ENCODE assay signal across 24 cellular contexts in the genomic region with DNA sequence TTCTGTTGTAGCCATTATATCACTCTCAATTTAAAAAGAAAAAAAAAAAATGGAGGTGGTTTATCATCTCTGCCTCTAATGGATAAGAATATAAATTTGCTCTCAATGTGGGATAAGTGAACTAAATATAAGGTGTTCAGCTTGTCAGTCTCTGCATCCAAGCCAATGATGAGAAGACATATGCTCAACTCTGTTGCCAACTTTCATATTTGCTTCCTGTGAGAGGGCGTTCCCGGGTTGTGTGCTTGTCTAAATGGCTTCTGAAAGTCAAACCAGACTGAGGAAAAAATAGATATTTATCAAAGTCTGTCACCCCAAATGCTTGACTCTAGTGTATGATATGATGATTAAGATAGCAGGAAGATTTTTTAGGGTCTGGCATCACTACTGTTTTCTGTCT.
DNase-seq lines count a peak whose midpoint lies in the region; ATAC-seq and TF ChIP-seq lines count a peak whose summit lies in the region.
"Had no signal": no experiment of that assay in that cellular context is flagged by ENCODE, and none has a peak within 500 bp of the region (broad histone marks: within the 10 kb centered on the region; RNA-seq: fewer than 3 reads in every experiment).

No MANE protein-coding gene starts in this region.

- no peaks in the 10 kb centered on the region for H3K27me3 ChIP-seq in SK-N-SH (ENCODE audit: insufficient read depth)
- H3K27me3 ChIP-seq in mesendoderm (ENCODE audit: insufficient read depth, low read length, poor library complexity), result no peaks in the 10 kb centered on the region
- H3K27me3 ChIP-seq: BLaER1, SJSA1 had no signal

- no peak for TF ChIP-seq CTCF in SK-N-SH (IDR thresholded peaks at IDR 0.05)
- no peak for TF ChIP-seq CTCF in brain (conservative IDR thresholded peaks at IDR 0.05)

- H3K4me1 Mint-ChIP-seq in brain, result peaks cover 50% of the 10 kb centered on the region
- no peaks in the 10 kb centered on the region for H3K4me1 Mint-ChIP-seq in activated T-cell treated with anti-CD3 and anti-CD28 coated beads, Interleukin-2, amount 50 U/mL, for 72 hours (ENCODE audit: low read depth)
- H3K4me1 Mint-ChIP-seq: CD4-positive, CD25-positive, alpha-beta regulatory T cell had no signal

- no peak overlapping the region for H2AK5ac ChIP-seq in mesendoderm (ENCODE audit: low read length)

- H3K9ac ChIP-seq in SK-N-SH (no peak overlapping the region), mesendoderm (ENCODE audit: low read length) (no peak overlapping the region)
- H3K9ac ChIP-seq: BLaER1, KMS-11 had no signal

- CTCF ChIA-PET in SK-N-SH (lab: Yijun Ruan, JAX), result interaction anchor here (0.6 kb wide), 1 partner anchor 119 kb away, joined by 3 read pairs; no protein-coding TSS in a partner anchor

- H2BK120ac ChIP-seq in mesendoderm (ENCODE audit: low read depth, low read length), result no peak overlapping the region

- H3K4me3 ChIP-seq in SK-N-SH (ENCODE audit: low read depth in 2 of 2, low read length in 1 of 2) (no peak overlapping the region), mesendoderm (ENCODE audit: low read length) (no peak overlapping the region)
- H3K4me3 ChIP-seq: BLaER1, SJSA1 had no signal

- H3K27ac Mint-ChIP-seq in brain, result peak overlapping the region in 4 of 5 experiments; percentile 16 to 89 (median 26)
- no peak overlapping the region for H3K27ac Mint-ChIP-seq in activated T-cell treated with anti-CD3 and anti-CD28 coated beads, Interleukin-2, amount 50 U/mL, for 72 hours
- H3K27ac Mint-ChIP-seq: CD4-positive, CD25-positive, alpha-beta regulatory T cell; IgD-negative memory B cell had no signal

- no peaks in the 10 kb centered on the region for H3K79me1 ChIP-seq in mesendoderm (ENCODE audit: low read length)

- H3K27ac ChIP-seq in SK-N-SH (ENCODE audit: low read depth in 2 of 2, low read length in 1 of 2), result no peak overlapping the region; a peak in 1 of 4 replicates
- no peak overlapping the region for H3K27ac ChIP-seq in mesendoderm (ENCODE audit: low read depth, low read length)
- H3K27ac ChIP-seq: BLaER1, HL-60, KMS-11, SJSA1 had no signal

- H3K56ac ChIP-seq in mesendoderm (ENCODE audit: low read length), result no peak overlapping the region

- H3K4me3 Mint-ChIP-seq in brain, result peak overlapping the region in 2 of 5 experiments; percentile 16 to 26
- no peak overlapping the region for H3K4me3 Mint-ChIP-seq in activated T-cell treated with anti-CD3 and anti-CD28 coated beads, Interleukin-2, amount 50 U/mL, for 72 hours
- H3K4me3 Mint-ChIP-seq: CD4-positive, CD25-positive, alpha-beta regulatory T cell had no signal

- no peak for TF ChIP-seq RAD21 in SK-N-SH (IDR thresholded peaks at IDR 0.05; ENCODE audit: low read length)

- ATAC-seq in SK-N-SH treated with all-trans-retinoic acid at 6 μM for 48 hours (no peak), GM21619 (IDR thresholded peaks at IDR 0.05; ENCODE audit: unreplicated experiment) (no peak)
- ATAC-seq in activated T-cell treated with anti-CD3 and anti-CD28 coated beads, Interleukin-2, amount 50 U/mL, for 72 hours (replicated peaks in 1 of 2), result no peak
- ATAC-seq: PC-3, Right ventricle myocardium inferior had no signal

- H3K4me2 ChIP-seq in SK-N-SH (no peak overlapping the region), mesendoderm (ENCODE audit: low read length) (no peak overlapping the region)
- H3K4me2 ChIP-seq: KMS-11 had no signal

- H3K9me3 ChIP-seq in SK-N-SH, result no peaks in the 10 kb centered on the region

- 30% methylated on average over 2 of the region's 2 CpGs for WGBS in SK-N-SH (ENCODE audit: low lambda C conversion rate)
- WGBS in mesendoderm (ENCODE audit: extremely low coverage, insufficient coverage, low lambda C conversion rate), result no CpG with 5 or more reads among the region's 2 CpGs

- H3K23ac ChIP-seq in mesendoderm (ENCODE audit: low read length), result no peak overlapping the region

- no peak overlapping the region for H2BK15ac ChIP-seq in mesendoderm (replicated peaks; ENCODE audit: low read depth)

- H3K9me2 ChIP-seq in SK-N-SH, result no peaks in the 10 kb centered on the region

- H3K36me3 Mint-ChIP-seq in brain, result no peaks in the 10 kb centered on the region
- no peaks in the 10 kb centered on the region for H3K36me3 Mint-ChIP-seq in activated T-cell treated with anti-CD3 and anti-CD28 coated beads, Interleukin-2, amount 50 U/mL, for 72 hours (ENCODE audit: insufficient read depth in 2 of 2)
- H3K36me3 Mint-ChIP-seq: CD4-positive, CD25-positive, alpha-beta regulatory T cell; IgD-negative memory B cell had no signal

- H3K4me1 ChIP-seq in SK-N-SH (ENCODE audit: control insufficient read depth in 1 of 2, insufficient read depth in 2 of 2, low read depth in 1 of 2, low read length in 1 of 2) (peaks cover 0 to 5% of the 10 kb centered on the region in 2 experiments; a peak in 2 of 4 replicates), mesendoderm (ENCODE audit: control insufficient read depth, low read depth, low read length) (no peaks in the 10 kb centered on the region)
- H3K4me1 ChIP-seq: SJSA1 had no signal

- no peak overlapping the region for H4K5ac ChIP-seq in mesendoderm (ENCODE audit: low read length)

- H3K79me2 ChIP-seq in SK-N-SH (ENCODE audit: insufficient read depth) (no peaks in the 10 kb centered on the region), mesendoderm (ENCODE audit: control insufficient read depth, insufficient read depth, low read length) (no peaks in the 10 kb centered on the region)

- peak; percentile 11 for DNase-seq in SK-N-SH
- peak; percentile 26 for DNase-seq in NCI-H2171 (lab: John Stamatoyannopoulos, UW)
- DNase-seq in mesendoderm, result no peak
- DNase-seq in activated T-cell treated with anti-CD3 and anti-CD28 coated beads, Interleukin-2, amount 50 U/mL, for 72 hours, result no peak
- DNase-seq in activated gamma-delta T cell (lab: John Stamatoyannopoulos, UW), result no peak
- DNase-seq: 8988T; CD4-positive, CD25-positive, alpha-beta regulatory T cell; GDM1; NCI-H1048; NCI-H1417; NCI-H187 treated with DMSO at 0.1 percent for 48 hours; NCI-H510A; NK-92 treated with Interleukin-12 subunit alpha and Interleukin-12 subunit beta, amount 100 ng/mL, for 24 hours; PC-3; T-helper 1 cell had no signal

- no peak overlapping the region for H2AFZ ChIP-seq in SK-N-SH (ENCODE audit: low read depth)

- H2BK5ac ChIP-seq in mesendoderm (ENCODE audit: low read length), result no peak overlapping the region

- TF ChIP-seq EP300 in SK-N-SH (IDR thresholded peaks at IDR 0.05; ENCODE audit: borderline replicate concordance in 1 of 2, low read depth in 1 of 2, low read length in 1 of 2), result peak in 1 of 2 experiments; percentile 29; a peak in 1 of 4 replicates

- peaks cover 0 to 3% (median 0%) of the 10 kb centered on the region in 5 experiments for H3K9me3 Mint-ChIP-seq in brain
- peaks cover 0 to 5% of the 10 kb centered on the region in 2 donors for H3K9me3 Mint-ChIP-seq in activated T-cell treated with anti-CD3 and anti-CD28 coated beads, Interleukin-2, amount 50 U/mL, for 72 hours

- POLR2A ChIA-PET in SK-N-SH (lab: Yijun Ruan, JAX), result no interaction called here

- H4K20me1 ChIP-seq in SK-N-SH (ENCODE audit: insufficient read depth), result no peaks in the 10 kb centered on the region
- H4K20me1 ChIP-seq: BLaER1 had no signal

- no peaks in the 10 kb centered on the region for H3F3A ChIP-seq in SK-N-SH (replicated peaks; ENCODE audit: insufficient read depth)

- H3K36me3 ChIP-seq in SK-N-SH (replicated peaks in 1 of 2; ENCODE audit: control insufficient read depth in 1 of 2, insufficient read depth in 2 of 2, low read length in 1 of 2) (no peaks in the 10 kb centered on the region), mesendoderm (ENCODE audit: control insufficient read depth, insufficient read depth, low read length) (no peaks in the 10 kb centered on the region)
- H3K36me3 ChIP-seq: BLaER1, SJSA1 had no signal

- H3K18ac ChIP-seq in mesendoderm (ENCODE audit: low read length), result no peak overlapping the region

- H4K8ac ChIP-seq in mesendoderm (ENCODE audit: low read depth, low read length), result no peak overlapping the region

- H3K4ac ChIP-seq in mesendoderm (ENCODE audit: low read depth, low read length), result peak overlapping the region; percentile 16

- H3K27me3 Mint-ChIP-seq in brain, result peaks cover 2% of the 10 kb centered on the region
- H3K27me3 Mint-ChIP-seq in activated T-cell treated with anti-CD3 and anti-CD28 coated beads, Interleukin-2, amount 50 U/mL, for 72 hours (ENCODE audit: low read depth), result no peaks in the 10 kb centered on the region
- H3K27me3 Mint-ChIP-seq: CD4-positive, CD25-positive, alpha-beta regulatory T cell had no signal

TF ChIP-seq in SK-N-SH treated with all-trans-retinoic acid at 6 μM for 48 hours, 23 proteins besides CTCF, POLR2A, EP300 and RAD21:
- TF ChIP-seq ZNF8 (CRISPR knock-in tag; IDR thresholded peaks at IDR 0.05), result no peak
- TF ChIP-seq, protein P1, sequence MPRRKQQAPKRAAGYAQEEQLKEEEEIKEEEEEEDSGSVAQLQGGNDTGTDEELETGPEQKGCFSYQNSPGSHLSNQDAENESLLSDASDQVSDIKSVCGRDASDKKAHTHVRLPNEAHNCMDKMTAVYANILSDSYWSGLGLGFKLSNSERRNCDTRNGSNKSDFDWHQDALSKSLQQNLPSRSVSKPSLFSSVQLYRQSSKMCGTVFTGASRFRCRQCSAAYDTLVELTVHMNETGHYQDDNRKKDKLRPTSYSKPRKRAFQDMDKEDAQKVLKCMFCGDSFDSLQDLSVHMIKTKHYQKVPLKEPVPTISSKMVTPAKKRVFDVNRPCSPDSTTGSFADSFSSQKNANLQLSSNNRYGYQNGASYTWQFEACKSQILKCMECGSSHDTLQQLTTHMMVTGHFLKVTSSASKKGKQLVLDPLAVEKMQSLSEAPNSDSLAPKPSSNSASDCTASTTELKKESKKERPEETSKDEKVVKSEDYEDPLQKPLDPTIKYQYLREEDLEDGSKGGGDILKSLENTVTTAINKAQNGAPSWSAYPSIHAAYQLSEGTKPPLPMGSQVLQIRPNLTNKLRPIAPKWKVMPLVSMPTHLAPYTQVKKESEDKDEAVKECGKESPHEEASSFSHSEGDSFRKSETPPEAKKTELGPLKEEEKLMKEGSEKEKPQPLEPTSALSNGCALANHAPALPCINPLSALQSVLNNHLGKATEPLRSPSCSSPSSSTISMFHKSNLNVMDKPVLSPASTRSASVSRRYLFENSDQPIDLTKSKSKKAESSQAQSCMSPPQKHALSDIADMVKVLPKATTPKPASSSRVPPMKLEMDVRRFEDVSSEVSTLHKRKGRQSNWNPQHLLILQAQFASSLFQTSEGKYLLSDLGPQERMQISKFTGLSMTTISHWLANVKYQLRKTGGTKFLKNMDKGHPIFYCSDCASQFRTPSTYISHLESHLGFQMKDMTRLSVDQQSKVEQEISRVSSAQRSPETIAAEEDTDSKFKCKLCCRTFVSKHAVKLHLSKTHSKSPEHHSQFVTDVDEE (CRISPR knock-in tag; IDR thresholded peaks at IDR 0.05), result no peak
- TF ChIP-seq SNAI2 (CRISPR knock-in tag; IDR thresholded peaks at IDR 0.05), result no peak
- no peak for TF ChIP-seq ARNTL (CRISPR knock-in tag; IDR thresholded peaks at IDR 0.05; ENCODE audit: borderline replicate concordance, low read depth)

Comparison
In these comparisons a context has a peak if more than half of its experiments do, and no peak if none do; other contexts are left out.
1. DNase-seq: peak in SK-N-SH (single experiment) and NCI-H2171 (single experiment); none in mesendoderm (single experiment), activated T-cell treated with anti-CD3 and anti-CD28 coated beads, Interleukin-2, amount 50 U/mL, for 72 hours (0 of 2) and activated gamma-delta T cell (single experiment).